8 cellular contexts compared by ENCODE assay signal in the genomic region with DNA sequence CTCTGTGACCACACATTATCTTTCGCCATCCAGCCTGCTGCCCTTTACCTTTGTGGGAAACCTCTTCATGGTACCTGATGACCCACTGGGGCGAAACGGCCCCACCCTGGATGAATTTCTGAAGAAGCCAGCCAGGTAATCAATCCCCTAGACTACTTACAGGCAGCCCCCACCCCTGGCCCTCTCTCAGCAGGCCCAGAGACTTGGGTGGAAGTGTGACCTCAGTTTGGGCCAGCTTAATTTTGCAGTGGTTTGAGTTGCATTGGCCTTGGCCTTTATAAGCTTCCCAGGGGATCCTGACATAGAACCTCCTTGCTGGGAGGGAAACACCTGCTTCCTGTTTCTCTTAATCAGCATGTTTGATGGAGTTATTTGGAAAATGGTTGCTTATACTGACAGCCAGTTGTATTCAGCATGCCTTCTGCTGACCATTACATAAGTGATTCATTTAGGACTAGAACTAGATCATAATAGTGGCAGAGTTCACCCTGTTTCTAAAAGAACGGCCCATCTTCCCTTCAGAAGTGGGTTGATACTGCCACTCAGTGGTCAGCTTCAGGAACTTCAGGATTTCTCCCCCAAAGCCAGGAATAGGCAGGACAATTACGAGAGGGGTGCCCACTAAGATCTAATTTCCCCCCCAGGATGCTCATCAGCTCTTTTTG. TPM values are rescaled to one million over a fixed set of nuclear protein-coding genes. Genes with fewer than 3 reads are reported as not detected.
A peak's percentile ranks its signal among the peaks of the same experiment; 100 is the strongest.
DNase-seq lines count a peak whose midpoint lies in the region; ATAC-seq and TF ChIP-seq lines count a peak whose summit lies in the region.

No MANE protein-coding gene starts in this region.

- no peak overlapping the region for H3K4me3 ChIP-seq in BJ (ENCODE audit: low read depth, low read length)
- no peak overlapping the region for H3K4me3 ChIP-seq in MM.1S (ENCODE audit: low read length)
- H3K4me3 ChIP-seq in SJCRH30, result peak overlapping the region; percentile 20

- H3K27me3 ChIP-seq in BJ (ENCODE audit: control insufficient read depth, insufficient read depth, low read length), result no peaks in the 10 kb centered on the region
- H3K27me3 ChIP-seq in MM.1S (replicated peaks; ENCODE audit: insufficient read depth, low read length), result no peaks in the 10 kb centered on the region
- H3K27me3 ChIP-seq in SJCRH30, result no peaks in the 10 kb centered on the region

- H3F3A ChIP-seq in MM.1S (ENCODE audit: insufficient read depth, low read length), result peaks cover 7% of the 10 kb centered on the region

- H3K27ac ChIP-seq in MM.1S (ENCODE audit: low read length) (no peak overlapping the region), SJCRH30 (no peak overlapping the region; the same call in 1 of the 2 replicates)

- TF ChIP-seq CTCF in BJ (IDR thresholded peaks at IDR 0.05; ENCODE audit: insufficient read depth, low read depth, low read length) (peak; percentile 77), MM.1S (IDR thresholded peaks at IDR 0.05; ENCODE audit: low read length) (peak; percentile 53)

- peak; percentile 46 for ATAC-seq in GM18502 (IDR thresholded peaks at IDR 0.05; ENCODE audit: poor library complexity, unreplicated experiment)
- ATAC-seq in stimulated activated naive CD8-positive, alpha-beta T cell treated with anti-CD3 and anti-CD28 coated beads, Interleukin-15, Interleukin-2, amounts not matched to agents 100 U/mL and 50 U/mL, for 24 hours, result peak; percentile 36
- no peak for ATAC-seq in HG03025 (IDR thresholded peaks at IDR 0.05; ENCODE audit: low FRiP score, unreplicated experiment)

- DNase-seq in BJ (ENCODE audit: low read depth) (no peak), MM.1S (no peak), SJCRH30 (peak; percentile 42 to 86), cerebellum (ENCODE audit: low spot score) (peak; percentile 86), left kidney (ENCODE audit: low read depth, low spot score) (peak; percentile 83)
- DNase-seq in stimulated activated naive CD8-positive, alpha-beta T cell treated with anti-CD3 and anti-CD28 coated beads, Interleukin-15, Interleukin-2, amounts not matched to agents 100 U/mL and 50 U/mL, for 24 hours, result peak; percentile 39

- CTCF ChIA-PET in BJ (lab: Yijun Ruan, JAX), result interaction anchor here (0.9 to 11.6 kb wide), 21 partner anchors 9 to 194 kb away, joined by 3 to 491 read pairs (median 6); a partner anchor contains a TSS

- peaks cover 41% of the 10 kb centered on the region for H3K36me3 ChIP-seq in BJ (ENCODE audit: control insufficient read depth, insufficient read depth, low read length)
- H3K36me3 ChIP-seq in MM.1S (replicated peaks; ENCODE audit: insufficient read depth, low read length), result 0 out of 2 replicates have a peak, but pooled peaks cover 2% of the 10 kb centered on the region
- peaks cover 11% of the 10 kb centered on the region; the same call in 1 of the 2 replicates for H3K36me3 ChIP-seq in SJCRH30

- no peak overlapping the region for H3K4me2 ChIP-seq in MM.1S (ENCODE audit: low read depth, low read length)

- H3K9me3 ChIP-seq in MM.1S (replicated peaks; ENCODE audit: insufficient read depth, low read length), result no peaks in the 10 kb centered on the region
- H3K9me3 ChIP-seq in SJCRH30 (replicated peaks), result no peaks in the 10 kb centered on the region

- POLR2A ChIA-PET in BJ (lab: Charles Lee), result interaction anchor here (1.9 kb wide), 1 partner anchor 102 kb away, joined by 9 read pairs; a partner anchor contains a TSS

- peaks cover 10% of the 10 kb centered on the region for H3K79me2 ChIP-seq in MM.1S (ENCODE audit: low read length)

- H3K9me2 ChIP-seq in MM.1S (replicated peaks; ENCODE audit: insufficient read depth, low read length), result no peaks in the 10 kb centered on the region

- no peaks in the 10 kb centered on the region for H4K20me1 ChIP-seq in MM.1S (ENCODE audit: insufficient read depth, low read length)

- no peak overlapping the region for H3K9ac ChIP-seq in MM.1S (ENCODE audit: low read length)

- H2AFZ ChIP-seq in MM.1S (ENCODE audit: low read length), result no peak overlapping the region

- H3K4me1 ChIP-seq in MM.1S (ENCODE audit: low read length) (0 out of 2 replicates have a peak, but pooled peaks cover 3% of the 10 kb centered on the region), SJCRH30 (peaks cover 9% of the 10 kb centered on the region)

RNA-seq across cellular contexts. Expression of a gene that starts 6.1 kb away (rescaled TPM):
- 28.9 and 43.4 TPM in 2 replicates for polyA plus RNA-seq in BJ (2011; rRNA removed)
- 8.7 and 11.7 TPM in 2 replicates for polyA minus RNA-seq in BJ (2011; rRNA and poly(A)+ RNA removed)
- total RNA-seq in SJCRH30 (2014; rRNA removed; shearing (Covaris generic)), result 29.3 and 34.1 TPM in 2 replicates
- total RNA-seq in cerebellum, result 17.6 TPM

RNA-seq across cellular contexts. Expression of a gene that starts 6.7 kb away (rescaled TPM):
- 18.9 and 19.7 TPM in 2 replicates for polyA plus RNA-seq in BJ (2011; rRNA removed)
- polyA minus RNA-seq in BJ (2011; rRNA and poly(A)+ RNA removed), result 25.7 and 30.2 TPM in 2 replicates
- 5.9 and 6.0 TPM in 2 replicates for total RNA-seq in SJCRH30 (2014; rRNA removed; shearing (Covaris generic))
- total RNA-seq in cerebellum, result 21.9 TPM

RNA-seq across cellular contexts. Expression of a gene that starts 7.0 kb away (rescaled TPM):
- polyA plus RNA-seq in BJ (2011; rRNA removed), result 6.7 and 8.6 TPM in 2 replicates
- 3.7 and 4.6 TPM in 2 replicates for polyA minus RNA-seq in BJ (2011; rRNA and poly(A)+ RNA removed)
- total RNA-seq in SJCRH30 (2014; rRNA removed; shearing (Covaris generic)), result 0.05 and 0.12 TPM in 2 replicates
- 0.91 TPM for total RNA-seq in cerebellum

RNA-seq across cellular contexts. Expression of a gene that starts 37.7 kb away (rescaled TPM):
- polyA plus RNA-seq in BJ (2011; rRNA removed), result 7.2 and 10.1 TPM in 2 replicates
- polyA minus RNA-seq in BJ (2011; rRNA and poly(A)+ RNA removed), result 9.0 and 12.6 TPM in 2 replicates
- total RNA-seq in SJCRH30 (2014; rRNA removed; shearing (Covaris generic)), result 11.9 and 12.1 TPM in 2 replicates
- 31.8 TPM for total RNA-seq in cerebellum

Comparison
In these comparisons a context has a peak if more than half of its experiments do, and no peak if none do; other contexts are left out.
1. DNase-seq: peak in SJCRH30 (2 of 2), cerebellum (single experiment), left kidney (single experiment) and stimulated activated naive CD8-positive, alpha-beta T cell treated with anti-CD3 and anti-CD28 coated beads, Interleukin-15, Interleukin-2, amounts not matched to agents 100 U/mL and 50 U/mL, for 24 hours (single experiment); none in BJ (single experiment) and MM.1S (single experiment).